ENCODE assay signal across 8 cellular contexts in genomic region chr16:2470603-2471015, GRCh38. TPM values are rescaled to one million over a fixed set of nuclear protein-coding genes. Genes with fewer than 3 reads are reported as not detected.
DNase-seq lines count a peak whose midpoint lies in the region; ATAC-seq, FAIRE-seq and TF ChIP-seq lines count a peak whose summit lies in the region.
"Had no signal": no experiment of that assay in that cellular context is flagged by ENCODE, and none has a peak within 500 bp of the region (broad histone marks: within the 10 kb centered on the region; RNA-seq: fewer than 3 reads in every experiment).

No MANE protein-coding gene starts in this region.

- H3K9me3 ChIP-seq in SK-N-SH (no peaks in the 10 kb centered on the region), psoas muscle (no peaks in the 10 kb centered on the region)
- H3K9me3 ChIP-seq: right lobe of liver had no signal

- DNase-seq in SK-N-SH: no peak
- DNase-seq in RKO (ENCODE audit: low spot score): peak; percentile 18
- DNase-seq in psoas muscle: no peak
- no peak for DNase-seq in D721Med (ENCODE audit: insufficient read length, low spot score)
- DNase-seq: AML-193 had no signal

- no peaks in the 10 kb centered on the region for H3K9me2 ChIP-seq in SK-N-SH

- ATAC-seq in SK-N-SH treated with all-trans-retinoic acid at 6 μM for 48 hours (no peak), psoas muscle (peak in 1 of 4 donors; percentile 12), HG03442 (IDR thresholded peaks at IDR 0.05; ENCODE audit: unreplicated experiment) (no peak)
- ATAC-seq: right lobe of liver had no signal

- TF ChIP-seq CTCF in SK-N-SH (IDR thresholded peaks at IDR 0.05) (no peak), psoas muscle (IDR thresholded peaks at IDR 0.05) (no peak), D721Med (IDR thresholded peaks at IDR 0.05; ENCODE audit: insufficient read depth, missing control alignments) (no peak)

- POLR2A ChIA-PET in SK-N-SH (lab: Yijun Ruan, JAX): interaction anchor here (0.6 to 4.6 kb wide), 6 partner anchors 10 to 987 kb away, joined by 3 to 44 read pairs (median 13); partner anchors contain the start of gene TEDC2

- H3K27me3 ChIP-seq in SK-N-SH (ENCODE audit: insufficient read depth): no peaks in the 10 kb centered on the region
- H3K27me3 ChIP-seq in psoas muscle (ENCODE audit: insufficient read depth in 3 of 3, low read length in 2 of 3): peaks cover 0 to 42% (median 3%) of the 10 kb centered on the region in 3 donors
- H3K27me3 ChIP-seq: right lobe of liver had no signal

- peaks cover 2% of the 10 kb centered on the region; the same call in 1 of the 2 replicates for H3K79me2 ChIP-seq in SK-N-SH (ENCODE audit: insufficient read depth)

- TF ChIP-seq EP300 in SK-N-SH (IDR thresholded peaks at IDR 0.05; ENCODE audit: borderline replicate concordance in 1 of 2, low read depth in 1 of 2, low read length in 1 of 2): no peak

- no peaks in the 10 kb centered on the region for H4K20me1 ChIP-seq in SK-N-SH (ENCODE audit: insufficient read depth)

- FAIRE-seq in D721Med (lab: Jason Lieb, UNC): no peak

- no peak overlapping the region; the same call in 1 of the 2 replicates for H3K4me2 ChIP-seq in SK-N-SH

- intact Hi-C loops in psoas muscle (cut with DNase I): no loop called here

- H3K27ac ChIP-seq in SK-N-SH (ENCODE audit: low read depth in 2 of 2, low read length in 1 of 2) (peak overlapping the region in 1 of 2 experiments; percentile 97; a peak in 2 of 4 replicates), psoas muscle (no peak overlapping the region)
- H3K27ac ChIP-seq: right lobe of liver had no signal

- H3K4me1 ChIP-seq in SK-N-SH (ENCODE audit: control insufficient read depth in 1 of 2, insufficient read depth in 2 of 2, low read depth in 1 of 2, low read length in 1 of 2): peaks cover 6 to 66% of the 10 kb centered on the region in 2 experiments; a peak in 3 of 4 replicates
- peaks cover 32% of the 10 kb centered on the region for H3K4me1 ChIP-seq in psoas muscle

- no peak overlapping the region for H2AFZ ChIP-seq in SK-N-SH (ENCODE audit: low read depth)

- H3K36me3 ChIP-seq in SK-N-SH (replicated peaks in 1 of 2; ENCODE audit: control insufficient read depth in 1 of 2, insufficient read depth in 2 of 2, low read length in 1 of 2): no peaks in the 10 kb centered on the region
- H3K36me3 ChIP-seq in psoas muscle (ENCODE audit: insufficient read depth in 1 of 2, low read depth in 1 of 2): no peaks in the 10 kb centered on the region
- H3K36me3 ChIP-seq: right lobe of liver had no signal

- CTCF ChIA-PET in SK-N-SH (lab: Yijun Ruan, JAX): interaction anchor here (0.8 to 3.6 kb wide), 6 partner anchors 13 to 276 kb away, joined by 3 to 32 read pairs (median 6); no protein-coding TSS in a partner anchor

- no peak for TF ChIP-seq RAD21 in SK-N-SH (IDR thresholded peaks at IDR 0.05; ENCODE audit: low read length)

- peaks cover 7% of the 10 kb centered on the region for H3F3A ChIP-seq in SK-N-SH (replicated peaks; ENCODE audit: insufficient read depth)

- 90% methylated on average over 4 of the region's 9 CpGs for WGBS in SK-N-SH (ENCODE audit: low lambda C conversion rate)
- WGBS in psoas muscle, 3 donors: 21 to 32% (median 23%) methylated on average over 9 of the region's 9 CpGs

- H3K9ac ChIP-seq in SK-N-SH: no peak overlapping the region

- H3K4me3 ChIP-seq in SK-N-SH (ENCODE audit: low read depth in 2 of 2, low read length in 1 of 2): peak overlapping the region in 1 of 2 experiments; percentile 9; a peak in 1 of 4 replicates
- H3K4me3 ChIP-seq in psoas muscle: peak overlapping the region; percentile 51

TF ChIP-seq in SK-N-SH, 30 proteins besides CTCF, POLR2A, EP300 and RAD21:
- TF ChIP-seq FOXJ3 (CRISPR knock-in tag; IDR thresholded peaks at IDR 0.05) (0 out of 2 replicates have a peak, but pooled peaks have one; percentile 31), USF1 (IDR thresholded peaks at IDR 0.05; ENCODE audit: borderline replicate concordance, low read depth) (no peak)

TF ChIP-seq in SK-N-SH treated with all-trans-retinoic acid at 6 μM for 48 hours, 23 proteins besides CTCF, POLR2A, EP300 and RAD21 (continues in another document):
- no peak for TF ChIP-seq PATZ1 (CRISPR knock-in tag; IDR thresholded peaks at IDR 0.05; ENCODE audit: borderline replicate concordance)
- TF ChIP-seq TOX (CRISPR knock-in tag; IDR thresholded peaks at IDR 0.05; ENCODE audit: borderline replicate concordance): no peak
- TF ChIP-seq OSR1 (CRISPR knock-in tag; IDR thresholded peaks at IDR 0.05): no peak
- TF ChIP-seq ZNF565 (CRISPR knock-in tag; conservative IDR thresholded peaks at IDR 0.05; ENCODE audit: low read depth): no peak
- TF ChIP-seq, protein P1, sequence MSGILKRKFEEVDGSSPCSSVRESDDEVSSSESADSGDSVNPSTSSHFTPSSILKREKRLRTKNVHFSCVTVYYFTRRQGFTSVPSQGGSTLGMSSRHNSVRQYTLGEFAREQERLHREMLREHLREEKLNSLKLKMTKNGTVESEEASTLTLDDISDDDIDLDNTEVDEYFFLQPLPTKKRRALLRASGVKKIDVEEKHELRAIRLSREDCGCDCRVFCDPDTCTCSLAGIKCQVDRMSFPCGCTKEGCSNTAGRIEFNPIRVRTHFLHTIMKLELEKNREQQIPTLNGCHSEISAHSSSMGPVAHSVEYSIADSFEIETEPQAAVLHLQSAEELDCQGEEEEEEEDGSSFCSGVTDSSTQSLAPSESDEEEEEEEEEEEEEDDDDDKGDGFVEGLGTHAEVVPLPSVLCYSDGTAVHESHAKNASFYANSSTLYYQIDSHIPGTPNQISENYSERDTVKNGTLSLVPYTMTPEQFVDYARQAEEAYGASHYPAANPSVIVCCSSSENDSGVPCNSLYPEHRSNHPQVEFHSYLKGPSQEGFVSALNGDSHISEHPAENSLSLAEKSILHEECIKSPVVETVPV (CRISPR knock-in tag; IDR thresholded peaks at IDR 0.05): no peak
- no peak for TF ChIP-seq ARNTL (CRISPR knock-in tag; IDR thresholded peaks at IDR 0.05; ENCODE audit: borderline replicate concordance, low read depth)
- TF ChIP-seq, protein P2, sequence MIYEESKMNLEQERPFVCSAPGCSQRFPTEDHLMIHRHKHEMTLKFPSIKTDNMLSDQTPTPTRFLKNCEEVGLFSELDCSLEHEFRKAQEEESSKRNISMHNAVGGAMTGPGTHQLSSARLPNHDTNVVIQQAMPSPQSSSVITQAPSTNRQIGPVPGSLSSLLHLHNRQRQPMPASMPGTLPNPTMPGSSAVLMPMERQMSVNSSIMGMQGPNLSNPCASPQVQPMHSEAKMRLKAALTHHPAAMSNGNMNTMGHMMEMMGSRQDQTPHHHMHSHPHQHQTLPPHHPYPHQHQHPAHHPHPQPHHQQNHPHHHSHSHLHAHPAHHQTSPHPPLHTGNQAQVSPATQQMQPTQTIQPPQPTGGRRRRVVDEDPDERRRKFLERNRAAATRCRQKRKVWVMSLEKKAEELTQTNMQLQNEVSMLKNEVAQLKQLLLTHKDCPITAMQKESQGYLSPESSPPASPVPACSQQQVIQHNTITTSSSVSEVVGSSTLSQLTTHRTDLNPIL (CRISPR knock-in tag; IDR thresholded peaks at IDR 0.05; ENCODE audit: low read depth): no peak
- TF ChIP-seq ESRRG (CRISPR knock-in tag; IDR thresholded peaks at IDR 0.05): no peak
- TF ChIP-seq PPARA (CRISPR knock-in tag; IDR thresholded peaks at IDR 0.05; ENCODE audit: borderline replicate concordance): no peak

RNA-seq across cellular contexts. Expression of gene NTN3, which starts 0.5 kb away (rescaled TPM):
- polyA plus RNA-seq in SK-N-SH (2012; rRNA removed) (0.26 and 0.28 TPM in 2 replicates), psoas muscle (under 1 TPM in 1 of 3 donors, not detected in 2; 0.01 TPM)
- polyA plus RNA-seq in SK-N-SH (2012; cell fraction: cytosol; rRNA removed): 0.10 and 0.29 TPM in 2 replicates
- polyA plus RNA-seq in SK-N-SH (2012; cell fraction: nucleus; rRNA removed): 0.56 and 1.4 TPM in 2 replicates
- under 1 TPM in 3 of 4 donors, not detected in 1; 0.13 to 0.20 (median 0.14) TPM for total RNA-seq in psoas muscle

RNA-seq across cellular contexts. Expression of gene TBC1D24, which starts 4.3 kb away (rescaled TPM):
- polyA plus RNA-seq in SK-N-SH (2012; rRNA removed): 5.6 and 6.7 TPM in 2 replicates
- polyA plus RNA-seq in SK-N-SH (2012; cell fraction: cytosol; rRNA removed): 2.7 and 3.9 TPM in 2 replicates
- polyA plus RNA-seq in SK-N-SH (2012; cell fraction: nucleus; rRNA removed): 18.3 and 20.6 TPM in 2 replicates
- total RNA-seq in psoas muscle: 1 to 10 TPM; 6.0 to 8.9 (median 6.5) TPM
- polyA plus RNA-seq in psoas muscle: 1 to 10 TPM; 3.2 to 5.4 (median 4.8) TPM

RNA-seq across cellular contexts. Expression of gene TEDC2, which starts 10.7 kb away (rescaled TPM):
- polyA plus RNA-seq in SK-N-SH (2012; rRNA removed) (15.6 and 16.5 TPM in 2 replicates), psoas muscle (1 to 10 TPM in 2 of 3 donors, under 1 TPM in 1; 0.34 to 3.0 (median 1.2) TPM)
- polyA plus RNA-seq in SK-N-SH (2012; cell fraction: cytosol; rRNA removed): 4.8 and 8.5 TPM in 2 replicates
- 58.5 and 87.2 TPM in 2 replicates for polyA plus RNA-seq in SK-N-SH (2012; cell fraction: nucleus; rRNA removed)
- 1 to 10 TPM in 1 of 4 donors, under 1 TPM in 3; 0.25 to 1.1 (median 0.47) TPM for total RNA-seq in psoas muscle

RNA-seq across cellular contexts. Expression of gene CCNF, which starts 41.4 kb away (rescaled TPM):
- polyA plus RNA-seq in SK-N-SH (2012; rRNA removed) (3.8 and 4.6 TPM in 2 replicates), psoas muscle (1 to 10 TPM; 1.1 to 2.3 (median 1.7) TPM)
- polyA plus RNA-seq in SK-N-SH (2012; cell fraction: cytosol; rRNA removed): 2.5 and 3.5 TPM in 2 replicates
- 10.2 and 14.5 TPM in 2 replicates for polyA plus RNA-seq in SK-N-SH (2012; cell fraction: nucleus; rRNA removed)
- total RNA-seq in psoas muscle: 1 to 10 TPM; 1.2 to 1.8 (median 1.7) TPM

RNA-seq across cellular contexts. Expression of gene ATP6V0C, which starts 43.1 kb away (rescaled TPM):
- polyA plus RNA-seq in SK-N-SH (2012; rRNA removed) (30.2 and 80.1 TPM in 2 replicates), psoas muscle (100 to 1,000 TPM; 165 to 241 (median 174) TPM)
- 61.1 and 88.7 TPM in 2 replicates for polyA plus RNA-seq in SK-N-SH (2012; cell fraction: cytosol; rRNA removed)
- polyA plus RNA-seq in SK-N-SH (2012; cell fraction: nucleus; rRNA removed): 73.3 and 99.4 TPM in 2 replicates
- total RNA-seq in psoas muscle: 100 to 1,000 TPM; 116 to 193 (median 182) TPM
